In the genomic region with DNA sequence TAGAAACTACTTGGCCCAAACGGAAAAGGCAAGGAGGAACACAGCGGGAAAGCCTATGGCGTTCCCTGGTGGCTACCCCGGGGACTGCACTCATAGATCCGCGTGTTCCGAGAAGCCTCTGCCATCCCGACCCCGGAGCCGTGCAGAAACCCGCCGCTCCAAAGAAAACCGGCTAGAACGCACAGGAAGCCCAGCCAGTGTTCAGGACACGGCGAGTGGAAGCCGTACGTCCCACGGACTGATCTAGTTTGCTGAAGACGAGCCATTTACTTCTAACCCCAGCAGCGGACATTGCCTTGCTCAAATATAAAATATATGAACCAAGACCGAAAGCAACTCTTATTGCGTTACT, we compare ENCODE assay signal across 8 cellular contexts.
DNase-seq lines count a peak whose midpoint lies in the region; ATAC-seq, FAIRE-seq and TF ChIP-seq lines count a peak whose summit lies in the region.
"Not testable (repeated sequence)": the region's sequence is repeated elsewhere in the genome, so short reads cannot be mapped to it uniquely, and the experiment has no call there.

No MANE protein-coding gene starts in this region.

- FAIRE-seq in kidney (lab: Jason Lieb, UNC) = not testable (repeated sequence)

- H3K27me3 ChIP-seq in adipocyte (replicated peaks; ENCODE audit: control insufficient read depth, insufficient read depth, low read length); esophagus (ENCODE audit: control insufficient read depth in 1 of 2, insufficient read depth in 2 of 2, low read length in 2 of 2): not testable (repeated sequence)

- intact Hi-C loops in CD14-positive monocyte (cut with micrococcal nuclease); kidney (cut with DNase I): not testable (repeated sequence)

- H3K27me3 Mint-ChIP-seq in CD14-positive monocyte (ENCODE audit: low read depth in 3 of 3); stimulated activated naive CD8-positive, alpha-beta T cell treated with anti-CD3 and anti-CD28 coated beads, Interleukin-15, amount 100 ng/mL, for 72 hours: not testable (repeated sequence)

- peak; percentile 22 for TF ChIP-seq CTCF in CD14-positive monocyte (IDR thresholded peaks at IDR 0.05)
- not testable (repeated sequence) for TF ChIP-seq CTCF in kidney (IDR thresholded peaks at IDR 0.05; ENCODE audit: borderline replicate concordance, extremely low read depth, insufficient read depth)

- peak overlapping the region in 6 of 7 donors; percentile 64 to 89 (median 84) for H3K27ac Mint-ChIP-seq in CD14-positive monocyte
- H3K27ac Mint-ChIP-seq in stimulated activated naive CD8-positive, alpha-beta T cell treated with anti-CD3 and anti-CD28 coated beads, Interleukin-15, amount 100 ng/mL, for 72 hours = not testable (repeated sequence)

- H3K27ac ChIP-seq in esophagus (ENCODE audit: low read depth in 2 of 2, low read length in 1 of 2) = peak overlapping the region in 1 of 2 donors; percentile 42
- not testable (repeated sequence) for H3K27ac ChIP-seq in kidney (ENCODE audit: low read depth in 2 of 2, low read length in 2 of 2)

- H3K36me3 ChIP-seq in adipocyte (ENCODE audit: control insufficient read depth, insufficient read depth, low read length, severe bottlenecking); esophagus (ENCODE audit: control insufficient read depth in 2 of 2, insufficient read depth in 2 of 2, low read length in 1 of 2); kidney (ENCODE audit: control insufficient read depth in 1 of 2, insufficient read depth in 2 of 2, low read length in 2 of 2): not testable (repeated sequence)

- not testable (repeated sequence) for H3K9ac ChIP-seq in adipocyte (ENCODE audit: low read length); kidney (ENCODE audit: low read length in 2 of 2)

- not testable (repeated sequence) for H3K36me3 Mint-ChIP-seq in CD14-positive monocyte

- not testable (repeated sequence) for ATAC-seq in stimulated activated naive CD8-positive, alpha-beta T cell treated with anti-CD3 and anti-CD28 coated beads, Interleukin-15, amount 100 ng/mL, for 72 hours

- not testable (repeated sequence) for H3K9me3 ChIP-seq in adipocyte (ENCODE audit: control insufficient read depth, low read length); esophagus (ENCODE audit: control insufficient read depth in 2 of 2, insufficient read depth in 1 of 2, low read depth in 1 of 2, low read length in 1 of 2); kidney (ENCODE audit: control insufficient read depth in 1 of 2, low read length in 2 of 2)

- WGBS in esophagus, 2 donors = 0 to 1% methylated on average over 17 to 18 of the region's 23 CpGs

- H3K4me3 Mint-ChIP-seq in CD14-positive monocyte = peak overlapping the region; percentile 85 to 92
- peak overlapping the region; percentile 73 to 76 for H3K4me3 Mint-ChIP-seq in stimulated activated naive CD8-positive, alpha-beta T cell treated with anti-CD3 and anti-CD28 coated beads, Interleukin-15, amount 100 ng/mL, for 72 hours

- not testable (repeated sequence) for DNase-seq in CD14-positive monocyte (ENCODE audit: low spot score)
- DNase-seq in M059J (ENCODE audit: low read depth) (peak; percentile 5), adipocyte (ENCODE audit: low read depth) (peak; percentile 5), kidney (peak; percentile 75), putamen (ENCODE audit: low spot score) (peak; percentile 0)
- DNase-seq in activated CD4-positive, alpha-beta T cell treated with anti-CD3 and anti-CD28 coated beads for 4 hours = peak; percentile 22 to 26
- DNase-seq in stimulated activated naive CD8-positive, alpha-beta T cell treated with anti-CD3 and anti-CD28 coated beads, Interleukin-15, amount 100 ng/mL, for 72 hours = peak; percentile 37 to 43

- peak overlapping the region; percentile 73 for H3K4me3 ChIP-seq in adipocyte (ENCODE audit: low read length)
- peak overlapping the region; percentile 11 to 46 for H3K4me3 ChIP-seq in esophagus (ENCODE audit: low read depth in 1 of 2, low read length in 2 of 2)
- H3K4me3 ChIP-seq in kidney (ENCODE audit: low read length in 2 of 2) = peak overlapping the region in 1 of 2 donors; percentile 50

- H3K9me3 Mint-ChIP-seq in CD14-positive monocyte; stimulated activated naive CD8-positive, alpha-beta T cell treated with anti-CD3 and anti-CD28 coated beads, Interleukin-15, amount 100 ng/mL, for 72 hours: not testable (repeated sequence)

- H3K4me1 Mint-ChIP-seq in CD14-positive monocyte; stimulated activated naive CD8-positive, alpha-beta T cell treated with anti-CD3 and anti-CD28 coated beads, Interleukin-15, amount 100 ng/mL, for 72 hours: not testable (repeated sequence)

- not testable (repeated sequence) for H3K4me1 ChIP-seq in adipocyte (ENCODE audit: control insufficient read depth, insufficient read depth, low read length); esophagus (ENCODE audit: control insufficient read depth in 2 of 2, insufficient read depth in 2 of 2, low read length in 1 of 2); kidney (ENCODE audit: control insufficient read depth in 1 of 2, insufficient read depth in 1 of 2, low read depth in 1 of 2, low read length in 2 of 2)
